Comparison of ENCODE assay signal across 1 cellular context in the genomic region with DNA sequence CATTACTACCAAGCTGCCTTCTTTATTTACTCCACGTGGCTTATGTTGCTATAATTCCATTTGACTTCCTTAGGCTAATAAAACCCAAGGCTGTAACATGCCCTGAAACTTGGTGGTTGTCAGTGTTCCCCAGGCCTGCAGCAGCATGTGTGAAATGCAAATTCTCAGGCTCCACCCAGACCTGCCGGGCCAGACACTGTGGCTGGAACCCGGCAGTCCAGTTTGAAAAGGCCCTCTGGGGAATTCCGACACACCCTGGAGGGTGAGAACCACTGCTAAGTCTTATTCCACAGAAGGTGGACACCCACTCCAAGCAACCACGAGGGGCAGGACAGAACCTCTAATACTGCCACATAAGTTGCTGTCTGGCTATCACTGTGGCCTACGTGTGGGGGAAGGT.
TF ChIP-seq lines count a peak whose summit lies in the region.

No MANE protein-coding gene starts in this region.

TF ChIP-seq in WTC11, 78 proteins besides CTCF, POLR2A, EP300 and RAD21 (continued from another document):
- no peak for TF ChIP-seq SOX15 (CRISPR knock-in tag; IDR thresholded peaks at IDR 0.05)
- TF ChIP-seq ZNF512 (CRISPR knock-in tag; IDR thresholded peaks at IDR 0.05; ENCODE audit: borderline replicate concordance) = no peak
- TF ChIP-seq ZMAT4 (CRISPR knock-in tag; IDR thresholded peaks at IDR 0.05) = no peak
- no peak for TF ChIP-seq NR2C2 (CRISPR knock-in tag; IDR thresholded peaks at IDR 0.05)
- no peak for TF ChIP-seq ZNF396 (CRISPR knock-in tag; IDR thresholded peaks at IDR 0.05; ENCODE audit: borderline replicate concordance)
- TF ChIP-seq, protein P1, sequence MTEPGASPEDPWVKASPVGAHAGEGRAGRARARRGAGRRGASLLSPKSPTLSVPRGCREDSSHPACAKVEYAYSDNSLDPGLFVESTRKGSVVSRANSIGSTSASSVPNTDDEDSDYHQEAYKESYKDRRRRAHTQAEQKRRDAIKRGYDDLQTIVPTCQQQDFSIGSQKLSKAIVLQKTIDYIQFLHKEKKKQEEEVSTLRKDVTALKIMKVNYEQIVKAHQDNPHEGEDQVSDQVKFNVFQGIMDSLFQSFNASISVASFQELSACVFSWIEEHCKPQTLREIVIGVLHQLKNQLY (CRISPR knock-in tag; IDR thresholded peaks at IDR 0.05) = no peak
- TF ChIP-seq ZNF317 (CRISPR knock-in tag; IDR thresholded peaks at IDR 0.05; ENCODE audit: borderline replicate concordance, low read depth) = no peak
- TF ChIP-seq ZBTB21 (CRISPR knock-in tag; IDR thresholded peaks at IDR 0.05; ENCODE audit: borderline replicate concordance) = no peak
